Comparison of ENCODE assay signal across 32 cellular contexts in the genomic region with DNA sequence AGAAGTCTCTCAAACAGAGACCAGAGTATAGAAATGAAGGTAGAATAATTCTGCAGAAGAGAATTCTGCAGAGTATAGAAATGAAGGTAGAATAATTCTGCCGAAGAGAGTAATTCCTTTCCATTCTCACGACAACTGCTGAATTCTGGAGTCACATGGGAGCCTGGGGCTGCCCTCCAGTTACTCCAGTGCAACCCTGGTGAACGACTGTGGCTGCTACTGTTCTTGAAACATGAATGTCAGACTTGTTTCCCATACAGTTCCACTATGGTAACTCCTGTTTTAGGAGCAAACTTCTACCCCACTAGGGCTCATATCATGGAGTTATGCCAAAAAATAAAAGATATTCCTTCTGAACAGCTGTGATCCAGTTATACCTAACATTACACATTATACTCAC.
"Had no signal": no experiment of that assay in that cellular context is flagged by ENCODE, and none has a peak within 500 bp of the region (broad histone marks: within the 10 kb centered on the region; RNA-seq: fewer than 3 reads in every experiment).

No MANE protein-coding gene starts in this region.

- H3K4me1 ChIP-seq: ascending aorta, breast epithelium, colonic mucosa, esophagus squamous epithelium, heart left ventricle had no signal

- H3K4me1 Mint-ChIP-seq: activated B cell treated with CpG ODN at 0.5 μM for 24 hours; activated naive CD4-positive, alpha-beta T cell treated with anti-CD3 and anti-CD28 coated beads, Interleukin-2, amount 10 ng/mL, durations not matched to agents 7 days and 5 days; activated naive CD8-positive, alpha-beta T cell treated with anti-CD3 and anti-CD28 coated beads, Interleukin-2, amount 10 ng/mL, durations not matched to agents 7 days and 5 days; T-helper 17 cell had no signal

- DNase-seq: activated B cell treated with CpG ODN at 0.5 μM for 24 hours; activated CD4-positive, alpha-beta T cell treated with anti-CD3 and anti-CD28 coated beads for 48 hours; activated CD4-positive, alpha-beta T cell treated with anti-CD3 and anti-CD28 coated beads, Interleukin-2, amount 50 U/mL, for 1 hour; activated CD4-positive, alpha-beta T cell treated with anti-CD3 and anti-CD28 coated beads, Interleukin-2, amount 50 U/mL, for 48 hours; activated CD8-positive, alpha-beta memory T cell treated with anti-CD3 and anti-CD28 coated beads for 24 hours; activated CD8-positive, alpha-beta T cell treated with anti-CD3 and anti-CD28 coated beads for 36 hours; activated gamma-delta T cell; activated naive CD4-positive, alpha-beta T cell; activated naive CD4-positive, alpha-beta T cell treated with anti-CD3 and anti-CD28 coated beads, Interleukin-2, amount 10 ng/mL, durations not matched to agents 7 days and 5 days; activated naive CD8-positive, alpha-beta T cell treated with anti-CD3 and anti-CD28 coated beads, Interleukin-2, amount 10 ng/mL, durations not matched to agents 7 days and 5 days; activated T-cell treated with anti-CD3 and anti-CD28 coated beads, Interleukin-2, amount 50 U/mL, for 1 hour; activated T-cell treated with anti-CD3 and anti-CD28 coated beads, Interleukin-2, amount 50 U/mL, for 48 hours; central memory CD4-positive, alpha-beta T cell; cerebellar nuclear complex; colonic mucosa; effector CD8-positive, alpha-beta T cell; esophagus squamous epithelium; glutamatergic neuron; heart left ventricle; T-helper 1 cell; T-helper 17 cell; T1000; WERI-Rb-1 had no signal

- H3K36me3 Mint-ChIP-seq: activated naive CD4-positive, alpha-beta T cell treated with anti-CD3 and anti-CD28 coated beads, Interleukin-2, amount 10 ng/mL, durations not matched to agents 7 days and 5 days; activated naive CD4-positive, alpha-beta T cell treated with anti-CD3 and anti-CD28 coated beads, Interleukin-2, amount 50 U/mL, for 72 hours; activated naive CD8-positive, alpha-beta T cell treated with anti-CD3 and anti-CD28 coated beads, Interleukin-2, amount 10 ng/mL, durations not matched to agents 7 days and 5 days had no signal

- H3K9me3 Mint-ChIP-seq: activated B cell treated with CpG ODN at 0.5 μM for 24 hours; activated CD8-positive, alpha-beta T cell treated with anti-CD3 and anti-CD28 coated beads for 36 hours; activated naive CD4-positive, alpha-beta T cell treated with anti-CD3 and anti-CD28 coated beads, Interleukin-2, amount 10 ng/mL, durations not matched to agents 7 days and 5 days; activated naive CD4-positive, alpha-beta T cell treated with anti-CD3 and anti-CD28 coated beads, Interleukin-2, amount 50 U/mL, for 72 hours; activated naive CD8-positive, alpha-beta T cell treated with anti-CD3 and anti-CD28 coated beads, Interleukin-2, amount 10 ng/mL, durations not matched to agents 7 days and 5 days; activated T-helper 1 cell treated with anti-CD3 and anti-CD28 coated beads, Interleukin-12 subunit alpha, Interleukin-12 subunit beta, Interleukin-2, Interleukin-4 antibody, amounts not matched to agents 30 ng/mL and 10 ng/mL and 1 ng/mL, durations not matched to agents 14 hours and 24 hours and 36 hours; activated T-helper 2 cell treated with anti-CD3 and anti-CD28 coated beads, Interferon-gamma antibody, Interleukin-2, Interleukin-4, amounts not matched to agents 10 μg/mL and 5 μg/mL and 100 μg/mL, durations not matched to agents 14 hours and 24 hours and 36 hours; T-helper 2 cell treated with Interferon-gamma antibody and Interleukin-4, amounts not matched to agents 5 μg/mL and 100 μg/mL, for 36 hours had no signal

- H3K27ac Mint-ChIP-seq: activated B cell treated with CpG ODN at 0.5 μM for 24 hours; activated CD8-positive, alpha-beta T cell treated with anti-CD3 and anti-CD28 coated beads for 36 hours; activated naive CD4-positive, alpha-beta T cell treated with anti-CD3 and anti-CD28 coated beads, Interleukin-2, amount 10 ng/mL, durations not matched to agents 7 days and 5 days; activated naive CD4-positive, alpha-beta T cell treated with anti-CD3 and anti-CD28 coated beads, Interleukin-2, amount 50 U/mL, for 72 hours; activated naive CD8-positive, alpha-beta T cell treated with anti-CD3 and anti-CD28 coated beads, Interleukin-2, amount 10 ng/mL, durations not matched to agents 7 days and 5 days; activated T-helper 1 cell treated with anti-CD3 and anti-CD28 coated beads, Interleukin-12 subunit alpha, Interleukin-12 subunit beta, Interleukin-2, Interleukin-4 antibody, amounts not matched to agents 30 ng/mL and 10 ng/mL and 1 ng/mL, durations not matched to agents 14 hours and 24 hours and 36 hours; activated T-helper 2 cell treated with anti-CD3 and anti-CD28 coated beads, Interferon-gamma antibody, Interleukin-2, Interleukin-4, amounts not matched to agents 10 μg/mL and 5 μg/mL and 100 μg/mL, durations not matched to agents 14 hours and 24 hours and 36 hours; T-helper 17 cell; T-helper 2 cell treated with Interferon-gamma antibody and Interleukin-4, amounts not matched to agents 5 μg/mL and 100 μg/mL, for 36 hours had no signal

- H3K4me3 ChIP-seq: ascending aorta, breast epithelium, cardiac muscle cell, colonic mucosa, esophagus squamous epithelium, heart left ventricle had no signal

- H3K9me3 ChIP-seq: ascending aorta, breast epithelium, colonic mucosa, esophagus squamous epithelium had no signal

- H3K4me3 Mint-ChIP-seq: activated B cell treated with CpG ODN at 0.5 μM for 24 hours; activated CD8-positive, alpha-beta T cell treated with anti-CD3 and anti-CD28 coated beads for 36 hours; activated naive CD4-positive, alpha-beta T cell treated with anti-CD3 and anti-CD28 coated beads, Interleukin-2, amount 10 ng/mL, durations not matched to agents 7 days and 5 days; activated naive CD8-positive, alpha-beta T cell treated with anti-CD3 and anti-CD28 coated beads, Interleukin-2, amount 10 ng/mL, durations not matched to agents 7 days and 5 days; activated T-helper 1 cell treated with anti-CD3 and anti-CD28 coated beads, Interleukin-12 subunit alpha, Interleukin-12 subunit beta, Interleukin-2, Interleukin-4 antibody, amounts not matched to agents 30 ng/mL and 10 ng/mL and 1 ng/mL, durations not matched to agents 14 hours and 24 hours and 36 hours; brain; T-helper 17 cell; T-helper 2 cell treated with Interferon-gamma antibody and Interleukin-4, amounts not matched to agents 5 μg/mL and 100 μg/mL, for 36 hours had no signal

- H3K27me3 Mint-ChIP-seq: activated B cell treated with CpG ODN at 0.5 μM for 24 hours, brain had no signal

- H3K27me3 ChIP-seq: ascending aorta, breast epithelium, cardiac muscle cell, colonic mucosa, esophagus squamous epithelium, heart left ventricle had no signal

- H3K27ac ChIP-seq: ascending aorta, breast epithelium, cardiac muscle cell, colonic mucosa, epithelial cell of prostate, esophagus squamous epithelium, heart left ventricle, WERI-Rb-1 had no signal

- H3K36me3 ChIP-seq: ascending aorta, breast epithelium, cardiac muscle cell, colonic mucosa, esophagus squamous epithelium, heart left ventricle, WERI-Rb-1 had no signal
